ENCODE assay signal across 1 cellular context in the genomic region with DNA sequence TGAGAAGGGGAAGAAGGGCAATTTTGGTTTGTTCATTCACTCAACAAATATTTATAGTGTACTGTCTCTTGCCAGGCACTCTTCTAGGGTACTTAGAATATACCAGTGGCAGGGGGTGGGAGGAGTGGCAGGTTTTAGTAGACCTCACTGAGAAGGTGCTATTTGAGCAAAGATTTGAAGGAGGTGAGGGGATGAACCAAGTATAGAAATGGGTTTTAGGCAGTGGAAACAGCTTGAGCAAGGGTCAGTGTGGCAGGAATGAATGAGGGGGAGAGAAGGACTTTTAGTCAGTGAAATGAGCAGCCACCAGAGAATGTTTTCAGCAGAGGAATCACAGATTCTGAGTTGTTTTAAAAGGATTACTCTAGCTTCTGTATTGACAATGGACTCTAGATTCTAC.
TF ChIP-seq lines count a peak whose summit lies in the region.

No MANE protein-coding gene starts in this region.

TF ChIP-seq in K562, 482 proteins besides CTCF, POLR2A, EP300 and RAD21:
- TF ChIP-seq NFIX (CRISPR knock-in tag; IDR thresholded peaks at IDR 0.05; ENCODE audit: low read depth) (no peak), ZNF224 (CRISPR knock-in tag; IDR thresholded peaks at IDR 0.05) (no peak), NCOA6 (IDR thresholded peaks at IDR 0.05) (no peak), POLR2AphosphoS5 (IDR thresholded peaks at IDR 0.05; ENCODE audit: control insufficient read depth, insufficient read depth, low read depth, low read length) (no peak), ZNF778 (CRISPR knock-in tag; IDR thresholded peaks at IDR 0.05) (no peak), ZBTB40 (IDR thresholded peaks at IDR 0.05) (no peak), ZBTB40 (CRISPR knock-in tag; IDR thresholded peaks at IDR 0.05) (no peak), MBD2 (IDR thresholded peaks at IDR 0.05; ENCODE audit: borderline replicate concordance, low read depth) (no peak), COPS2 (conservative IDR thresholded peaks at IDR 0.05) (no peak), ILF3 (IDR thresholded peaks at IDR 0.05; ENCODE audit: borderline replicate concordance) (no peak), PTRF (tag; IDR thresholded peaks at IDR 0.05) (no peak), POLR3G (IDR thresholded peaks at IDR 0.05; ENCODE audit: extremely low read depth, insufficient read length, insufficient replicate concordance) (no peak), BHLHE40 (IDR thresholded peaks at IDR 0.05; ENCODE audit: low read length) (no peak), GTF2A2 (tag; IDR thresholded peaks at IDR 0.05) (no peak), ZBED1 (IDR thresholded peaks at IDR 0.05) (no peak)
TF ChIP-seq in K562: peak in this region for 0.
